ENCODE assay signal across 30 cellular contexts in the genomic region with DNA sequence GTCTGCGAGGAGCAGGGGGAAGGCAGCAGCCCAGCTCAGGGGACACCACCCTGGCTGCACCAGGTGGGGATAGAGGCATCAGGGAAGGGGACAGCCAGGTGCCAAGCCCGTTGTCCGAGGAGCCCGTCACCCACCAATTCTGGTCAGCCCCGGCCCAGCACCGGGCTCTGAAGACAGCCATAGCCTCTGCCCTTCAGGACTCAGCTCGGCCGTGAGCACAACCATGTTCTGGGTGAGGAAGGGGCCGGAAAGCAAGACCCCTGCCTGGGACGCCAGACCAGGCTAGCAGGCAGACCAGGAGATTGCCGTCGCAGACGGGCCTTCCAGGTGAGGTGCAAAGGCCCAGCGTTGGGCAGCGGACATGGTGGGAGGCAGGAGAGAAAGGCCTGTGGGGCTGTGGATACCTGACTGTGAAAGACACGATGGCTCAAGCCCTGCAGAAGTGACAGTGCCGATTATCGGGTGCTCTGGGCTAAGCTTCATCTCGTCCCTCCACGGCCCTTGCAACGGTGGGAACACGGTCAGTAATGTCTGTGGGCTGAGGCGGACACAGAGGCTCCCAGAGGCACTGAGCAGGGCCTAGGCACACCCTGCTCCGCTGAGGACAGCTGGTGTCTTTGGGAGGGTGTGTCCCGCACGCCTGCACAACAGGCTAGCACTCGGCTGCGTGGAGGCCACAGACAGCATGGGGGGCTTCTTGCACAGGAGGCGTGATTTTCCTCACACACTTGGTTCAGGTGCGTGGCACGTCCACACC. TPM values are rescaled to one million over a fixed set of nuclear protein-coding genes. Genes with fewer than 3 reads are reported as not detected.
DNase-seq lines count a peak whose midpoint lies in the region; ATAC-seq, FAIRE-seq and TF ChIP-seq lines count a peak whose summit lies in the region.
"Had no signal": no experiment of that assay in that cellular context is flagged by ENCODE, and none has a peak within 500 bp of the region (broad histone marks: within the 10 kb centered on the region; RNA-seq: fewer than 3 reads in every experiment).

No MANE protein-coding gene starts in this region.

- H2BK12ac ChIP-seq in H1 (ENCODE audit: low read depth, low read length), result 0 out of 2 replicates have a peak overlapping the region, but pooled peaks have one; percentile 1

- no peak for FAIRE-seq in H1 (lab: Jason Lieb, UNC)
- FAIRE-seq: GM12878, RCC 7860 had no signal

- peaks cover 3% of the 10 kb centered on the region for H3K9me3 ChIP-seq in left ventricle myocardium inferior (replicated peaks)
- H3K9me3 ChIP-seq in CD4-positive, alpha-beta memory T cell (ENCODE audit: control insufficient read depth in 1 of 2, low read length in 2 of 2), result no peaks in the 10 kb centered on the region
- no peaks in the 10 kb centered on the region; a peak in 1 of 4 replicates for H3K9me3 ChIP-seq in H1 (ENCODE audit: insufficient read depth in 2 of 2, low read depth in 1 of 2, low read length in 1 of 2)
- no peaks in the 10 kb centered on the region for H3K9me3 ChIP-seq in spleen
- H3K9me3 ChIP-seq in breast epithelium, result no peaks in the 10 kb centered on the region
- H3K9me3 ChIP-seq: BE2C, SJCRH30 had no signal

- H3K9me3 Mint-ChIP-seq in CD4-positive, alpha-beta memory T cell, result no peaks in the 10 kb centered on the region
- no peaks in the 10 kb centered on the region for H3K9me3 Mint-ChIP-seq in neural crest cell
- H3K9me3 Mint-ChIP-seq: CD8-positive, alpha-beta memory T cell had no signal

- no peak overlapping the region for H3K14ac ChIP-seq in H1 (ENCODE audit: insufficient read length)

- peak overlapping the region; percentile 35; the same call in 1 of the 2 replicates for H2BK5ac ChIP-seq in H1 (ENCODE audit: low read depth, low read length)

- no peak overlapping the region for H3K23ac ChIP-seq in H1 (ENCODE audit: insufficient read length)

- H3K36me3 ChIP-seq in left ventricle myocardium inferior (no peaks in the 10 kb centered on the region), H1 (ENCODE audit: control insufficient read depth in 2 of 4, insufficient read depth in 4 of 4, low read length in 3 of 4) (no peaks in the 10 kb centered on the region), spleen (no peaks in the 10 kb centered on the region), breast epithelium (no peaks in the 10 kb centered on the region)
- H3K36me3 ChIP-seq in CD4-positive, alpha-beta memory T cell (ENCODE audit: insufficient read depth, low read length), result no peaks in the 10 kb centered on the region
- H3K36me3 ChIP-seq: BE2C, SJCRH30 had no signal

- CTCF ChIA-PET in CD4-positive, alpha-beta memory T cell (lab: Charles Lee; ENCODE audit: partially characterized antibody), result interaction anchor here (1.8 kb wide), 1 partner anchor 11 kb away, joined by 4 read pairs; no protein-coding TSS in a partner anchor
- CTCF ChIA-PET in H1 (lab: Charles Lee; ENCODE audit: partially characterized antibody), result interaction anchor here (0.5 to 2.1 kb wide), 11 partner anchors 11 to 253 kb away, joined by 3 to 10 read pairs (median 4); no protein-coding TSS in a partner anchor

- 87% methylated on average over 30 of the region's 31 CpGs; no CpG with 5 or more reads in 1 of the 2 experiments for WGBS in H1 (ENCODE audit: extremely low coverage in 1 of 2, insufficient coverage in 1 of 2, insufficient read length in 1 of 2, insufficient replicate concordance in 2 of 2, low coverage in 1 of 2, low lambda C conversion rate in 2 of 2, missing lambda C conversion rate in 1 of 2), 2 experiments
- 90 to 94% (median 92%) methylated on average over 16 to 31 of the region's 31 CpGs for WGBS in spleen, 5 donors

- no peak overlapping the region for H3K4ac ChIP-seq in H1 (replicated peaks; ENCODE audit: insufficient read length, low read depth, low read length)

- H4K5ac ChIP-seq in H1 (ENCODE audit: insufficient read length, low read depth, low read length), result no peak overlapping the region

- no peaks in the 10 kb centered on the region for H3K23me2 ChIP-seq in H1 (ENCODE audit: low read depth, low read length)

- 0 out of 2 replicates have a peak overlapping the region, but pooled peaks have one; percentile 12 for H4K8ac ChIP-seq in H1 (ENCODE audit: extremely low read depth, insufficient read depth, low read length)

- no peaks in the 10 kb centered on the region for H3K79me2 ChIP-seq in H1 (ENCODE audit: control insufficient read depth in 1 of 2, insufficient read depth in 2 of 2, low read length in 2 of 2)

- no peaks in the 10 kb centered on the region for H4K20me1 ChIP-seq in H1 (replicated peaks in 1 of 2; ENCODE audit: control insufficient read depth in 1 of 2, insufficient read depth in 2 of 2, low read length in 2 of 2)

- intact Hi-C loops in Right ventricle myocardium inferior (cut with DNase I) (no loop called here), left ventricle myocardium inferior (cut with micrococcal nuclease) (no loop called here), spleen (cut with DNase I; ENCODE audit: low total_unique reads) (no loop called here), breast epithelium (cut with DNase I; ENCODE audit: low total_unique reads) (no loop called here)
- intact Hi-C loops in CD4-positive, alpha-beta memory T cell (cut with micrococcal nuclease), result no loop called here

- peak overlapping the region in 4 of 7 donors; percentile 13 to 41 (median 31) for H3K27ac Mint-ChIP-seq in CD4-positive, alpha-beta memory T cell
- peak overlapping the region; percentile 86 for H3K27ac Mint-ChIP-seq in neural crest cell (ENCODE audit: unreplicated experiment)

- peaks cover 52% of the 10 kb centered on the region for H3K27me3 ChIP-seq in left ventricle myocardium inferior (ENCODE audit: low read depth)
- H3K27me3 ChIP-seq in CD4-positive, alpha-beta memory T cell (ENCODE audit: insufficient read depth, low read length), result no peaks in the 10 kb centered on the region
- H3K27me3 ChIP-seq in H1 (replicated peaks in 1 of 4; ENCODE audit: control insufficient read depth in 3 of 4, extremely low read depth in 1 of 4, insufficient read depth in 3 of 4, low read length in 3 of 4), result no peaks in the 10 kb centered on the region
- H3K27me3 ChIP-seq in spleen (replicated peaks in 1 of 7), result peaks cover 0 to 14% (median 0%) of the 10 kb centered on the region in 7 donors
- H3K27me3 ChIP-seq in breast epithelium, result no peaks in the 10 kb centered on the region
- H3K27me3 ChIP-seq: BE2C, SJCRH30 had no signal

- H2BK120ac ChIP-seq in H1 (replicated peaks; ENCODE audit: low read depth, low read length), result no peak overlapping the region

- no peak overlapping the region for H3K9ac ChIP-seq in H1 (replicated peaks in 1 of 4; ENCODE audit: extremely low read depth in 1 of 4, low read depth in 3 of 4, low read length in 3 of 4)

- H3K27me3 Mint-ChIP-seq in CD4-positive, alpha-beta memory T cell, result no peaks in the 10 kb centered on the region
- no peaks in the 10 kb centered on the region for H3K27me3 Mint-ChIP-seq in neural crest cell (ENCODE audit: low read depth)
- H3K27me3 Mint-ChIP-seq: CD8-positive, alpha-beta memory T cell had no signal

- H3K4me1 ChIP-seq in left ventricle myocardium inferior, result no peaks in the 10 kb centered on the region
- peaks cover 24% of the 10 kb centered on the region for H3K4me1 ChIP-seq in CD4-positive, alpha-beta memory T cell (ENCODE audit: insufficient read depth, low read length)
- peaks cover 0 to 9% (median 3%) of the 10 kb centered on the region in 4 experiments; a peak in 5 of 7 replicates for H3K4me1 ChIP-seq in H1 (replicated peaks in 1 of 4; ENCODE audit: control insufficient read depth in 3 of 4, insufficient read depth in 4 of 4, low read length in 3 of 4)
- H3K4me1 ChIP-seq in spleen, result peaks cover 0 to 20% (median 10%) of the 10 kb centered on the region in 6 donors
- H3K4me1 ChIP-seq in breast epithelium, result no peaks in the 10 kb centered on the region
- H3K4me1 ChIP-seq: BE2C, SJCRH30 had no signal

- DNase-seq in Right ventricle myocardium inferior (ENCODE audit: missing footprints), result peak; percentile 53
- DNase-seq in left ventricle myocardium inferior, result no peak
- DNase-seq in CD4-positive, alpha-beta memory T cell, result no peak
- DNase-seq in H1 (ENCODE audit: low read depth in 1 of 2, low spot score in 2 of 2), result no peak
- DNase-seq in neural crest cell (ENCODE audit: low read depth, low spot score), result no peak
- no peak for DNase-seq in spleen
- DNase-seq in breast epithelium (ENCODE audit: low spot score in 2 of 2), result no peak
- DNase-seq: 8988T, ACHN, BE2C, DMS 273 treated with DMSO at 0.1 percent for 48 hours, DMS79, EL, GDM1, GOT3, HCEC 1CT, NCI-H1048, NCI-H1694, NCI-H2029 treated with DMSO at 0.1 percent for 48 hours, NCI-H226, NCI-H510A, NCI-H69, OCI-M1 had no signal

- TF ChIP-seq POLR2A in H1 (IDR thresholded peaks at IDR 0.05; ENCODE audit: control extremely low read depth in 1 of 2, low read depth in 2 of 2, low read length in 2 of 2), result no peak
- no peak for TF ChIP-seq POLR2A in spleen (IDR thresholded peaks at IDR 0.05)
- no peak for TF ChIP-seq POLR2A in breast epithelium (IDR thresholded peaks at IDR 0.05)

- H2BK20ac ChIP-seq in H1 (ENCODE audit: low read length), result no peak overlapping the region

- no peak for TF ChIP-seq EP300 in H1 (IDR thresholded peaks at IDR 0.05; ENCODE audit: borderline replicate concordance in 1 of 2, low read depth in 2 of 2, low read length in 2 of 2)

- no peak overlapping the region for H4K91ac ChIP-seq in H1 (replicated peaks; ENCODE audit: insufficient read length, low read length)

- POLR2A ChIA-PET in CD4-positive, alpha-beta memory T cell (lab: Charles Lee; ENCODE audit: partially characterized antibody), result interaction anchor here (1.2 to 2.4 kb wide), 3 partner anchors 11 to 29 kb away, joined by 5 to 8 read pairs (median 6); no protein-coding TSS in a partner anchor
- POLR2A ChIA-PET in H1 (lab: Charles Lee; ENCODE audit: partially characterized antibody), result interaction anchor here (0.6 to 1.2 kb wide), 3 partner anchors 11 to 313 kb away, joined by 3 read pairs; no protein-coding TSS in a partner anchor

- H3K4me2 ChIP-seq in H1 (ENCODE audit: insufficient read depth in 1 of 2, low read depth in 2 of 2, low read length in 2 of 2), result no peak overlapping the region

- no peak overlapping the region for H3K4me3 ChIP-seq in left ventricle myocardium inferior
- no peak overlapping the region for H3K4me3 ChIP-seq in CD4-positive, alpha-beta memory T cell (ENCODE audit: low read length in 2 of 2)
- no peak overlapping the region for H3K4me3 ChIP-seq in H1 (ENCODE audit: extremely low read depth in 1 of 4, insufficient read depth in 2 of 4, low read depth in 3 of 4, low read length in 4 of 4)
- H3K4me3 ChIP-seq in spleen, result no peak overlapping the region
- no peak overlapping the region for H3K4me3 ChIP-seq in breast epithelium
- H3K4me3 ChIP-seq: GM12878, SJCRH30 had no signal

- H3K27ac ChIP-seq in left ventricle myocardium inferior (replicated peaks) (no peak overlapping the region), H1 (ENCODE audit: low read depth, low read length) (no peak overlapping the region), spleen (no peak overlapping the region), breast epithelium (no peak overlapping the region)
- peak overlapping the region; percentile 1 for H3K27ac ChIP-seq in CD4-positive, alpha-beta memory T cell (ENCODE audit: low read depth, low read length)
- H3K27ac ChIP-seq: HL-60, SJCRH30 had no signal

- no peak for TF ChIP-seq CTCF in left ventricle myocardium inferior (IDR thresholded peaks at IDR 0.05; ENCODE audit: borderline replicate concordance)
- no peak for TF ChIP-seq CTCF in H1 (IDR thresholded peaks at IDR 0.05; ENCODE audit: control extremely low read depth in 1 of 3, insufficient read depth in 1 of 3, low read depth in 1 of 3, low read length in 3 of 3)
- no peak for TF ChIP-seq CTCF in neural crest cell (conservative IDR thresholded peaks at IDR 0.05)
- TF ChIP-seq CTCF in spleen (IDR thresholded peaks at IDR 0.05 in 8 of 11, conservative IDR thresholded peaks at IDR 0.05 in 3 of 11), result no peak
- no peak for TF ChIP-seq CTCF in breast epithelium (IDR thresholded peaks at IDR 0.05)

- no peak for TF ChIP-seq RAD21 in H1 (IDR thresholded peaks at IDR 0.05 in 1 of 2, conservative IDR thresholded peaks at IDR 0.05 in 1 of 2; ENCODE audit: low read depth in 2 of 2, low read length in 2 of 2)

- H3K4me3 Mint-ChIP-seq in CD4-positive, alpha-beta memory T cell, result no peak overlapping the region
- no peak overlapping the region for H3K4me3 Mint-ChIP-seq in neural crest cell
- H3K4me3 Mint-ChIP-seq: CD8-positive, alpha-beta memory T cell had no signal

- H3K18ac ChIP-seq in H1 (ENCODE audit: extremely low read depth, low read length), result no peak overlapping the region

- H3K79me1 ChIP-seq in H1 (ENCODE audit: low read depth, low read length), result no peaks in the 10 kb centered on the region

- no peak overlapping the region for H2BK15ac ChIP-seq in H1 (ENCODE audit: low read length)

- peaks cover 16 to 32% (median 25%) of the 10 kb centered on the region in 4 donors for H3K4me1 Mint-ChIP-seq in CD4-positive, alpha-beta memory T cell
- peaks cover 9% of the 10 kb centered on the region for H3K4me1 Mint-ChIP-seq in neural crest cell

- peak overlapping the region; percentile 95; the same call in 1 of the 2 replicates for H2AK5ac ChIP-seq in H1 (ENCODE audit: low read depth, low read length)

- H2AFZ ChIP-seq in H1 (ENCODE audit: low read length), result no peak overlapping the region

- H3K36me3 Mint-ChIP-seq in CD4-positive, alpha-beta memory T cell, result no peaks in the 10 kb centered on the region
- no peaks in the 10 kb centered on the region for H3K36me3 Mint-ChIP-seq in neural crest cell (ENCODE audit: low read depth)
- H3K36me3 Mint-ChIP-seq: CD8-positive, alpha-beta memory T cell had no signal

- no peak for ATAC-seq in Right ventricle myocardium inferior
- ATAC-seq in GM21723 (IDR thresholded peaks at IDR 0.05; ENCODE audit: unreplicated experiment), result no peak
- ATAC-seq: GM12878, SK-N-SH treated with all-trans-retinoic acid at 6 μM for 48 hours had no signal

- no peak overlapping the region for H3K56ac ChIP-seq in H1 (replicated peaks; ENCODE audit: insufficient read length, low read depth, low read length)

RNA-seq across cellular contexts. Expression of gene DBH, which starts 36.5 kb away (rescaled TPM):
- not detected for total RNA-seq in Right ventricle myocardium inferior
- total RNA-seq in left ventricle myocardium inferior, result not detected
- under 1 TPM; 0.08 to 0.09 TPM for total RNA-seq in CD4-positive, alpha-beta memory T cell
- polyA plus RNA-seq in CD4-positive, alpha-beta memory T cell, result under 1 TPM in 1 of 2 donors, not detected in 1; 0.18 TPM
- 0.29 TPM in 1 of 2 replicates, not detected in the other for total RNA-seq in H1 (2021; fragmentation: NEBNext Ultra II Directional; extraction: Animal tissue kit (Norgen Biotek cat#: 25700))
- 0.18 and 0.24 TPM in 2 replicates for polyA plus RNA-seq in H1 (2011; rRNA removed)
- 0.17 TPM for polyA plus RNA-seq in H1 (2011; cell fraction: cytosol; rRNA removed)
- polyA plus RNA-seq in H1 (2011; cell fraction: nucleus; rRNA removed), result 0.76 TPM
- 0.11 to 0.53 TPM (median 0.31 TPM) in 4 replicates for polyA plus RNA-seq in H1 (2012, experiment 1 of 2)
- 0.12 TPM for polyA plus RNA-seq in H1 (2012, experiment 2 of 2)
- polyA plus RNA-seq in H1 (2013, experiment 1 of 2), result 0.20 TPM
- polyA plus RNA-seq in H1 (2013, experiment 2 of 2), result 0.26 TPM
- 0.10 and 0.22 TPM in 2 replicates for polyA minus RNA-seq in H1 (2011; rRNA and poly(A)+ RNA removed)
- polyA minus RNA-seq in H1 (2011; cell fraction: cytosol; rRNA and poly(A)+ RNA removed), result not detected
- 0.40 TPM for polyA minus RNA-seq in H1 (2011; cell fraction: nucleus; rRNA and poly(A)+ RNA removed)
- total RNA-seq in neural crest cell, result 0.59 and 0.75 TPM in 2 replicates
- 1 to 10 TPM in 1 of 7 donors, under 1 TPM in 4, not detected in 2; 0.27 to 1.2 (median 0.57) TPM for total RNA-seq in spleen
- polyA plus RNA-seq in spleen, result under 1 TPM; 0.03 to 0.26 (median 0.16) TPM
- total RNA-seq in breast epithelium, result not detected
- total RNA-seq: CD8-positive, alpha-beta memory T cell; GM12878 had no signal
- polyA plus RNA-seq: CD8-positive, alpha-beta memory T cell; GM12878 had no signal
